ENCODE assay signal across 1 cellular context in the genomic region with DNA sequence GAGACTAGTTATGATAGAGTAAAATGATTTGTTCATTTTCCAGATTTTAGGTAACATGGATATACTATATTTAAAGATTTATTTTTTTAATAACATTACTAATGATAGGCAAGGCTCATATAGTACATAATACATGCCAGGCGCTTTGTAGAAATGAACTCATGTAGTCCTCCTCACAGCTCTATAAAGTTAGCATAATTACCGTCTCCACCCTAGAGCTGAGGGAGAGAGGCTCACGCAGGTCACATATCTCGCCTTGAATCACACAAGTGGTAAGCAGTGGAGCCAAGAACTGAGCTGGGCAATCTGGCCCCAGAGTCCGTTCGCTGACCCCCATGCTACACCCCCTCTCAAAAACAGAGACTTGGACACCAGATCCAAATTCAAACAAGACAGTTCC.
TF ChIP-seq lines count a peak whose summit lies in the region.

No MANE protein-coding gene starts in this region.

TF ChIP-seq in H1, 55 proteins besides CTCF, POLR2A, EP300 and RAD21 (continued from another document):
- no peak for TF ChIP-seq GABPA (IDR thresholded peaks at IDR 0.05; ENCODE audit: borderline replicate concordance, insufficient read depth, low read length)
- no peak for TF ChIP-seq KDM4A (IDR thresholded peaks at IDR 0.05; ENCODE audit: low read depth, low read length, severe bottlenecking)
